ENCODE assay signal across 8 cellular contexts in the genomic region with DNA sequence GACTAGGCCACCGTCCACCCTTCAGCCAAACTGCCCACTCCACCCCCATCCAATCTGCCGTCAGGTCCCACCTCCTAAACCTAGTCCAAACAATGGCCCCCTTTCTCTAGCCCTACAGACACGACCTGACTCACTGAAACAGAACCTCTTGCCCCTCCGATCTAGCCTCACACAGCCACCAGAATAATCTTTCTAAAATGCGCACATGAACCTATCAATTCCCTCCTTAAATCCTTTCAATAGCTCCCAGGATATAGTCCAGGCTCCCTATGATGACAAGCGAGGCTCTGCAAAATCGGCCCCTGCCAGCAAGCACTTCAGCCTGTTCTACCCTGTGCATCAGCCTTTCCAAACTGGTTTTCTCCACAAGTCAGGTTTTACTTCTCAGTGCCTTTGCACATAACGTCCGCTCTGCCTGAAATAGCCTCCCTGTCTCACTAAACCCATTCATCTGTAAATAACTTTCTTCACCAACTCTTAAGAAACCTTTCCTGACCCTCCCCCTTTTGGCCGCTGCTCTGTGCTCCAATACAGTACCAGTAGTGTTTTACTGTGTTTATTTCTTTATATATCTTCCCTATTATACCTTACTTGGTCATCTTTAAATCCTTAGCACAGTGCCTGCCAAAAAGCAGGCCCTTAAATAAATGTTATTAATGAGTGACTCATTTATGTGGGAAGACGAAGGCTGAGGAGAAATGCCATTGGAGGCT. TPM values are rescaled to one million over a fixed set of nuclear protein-coding genes. Genes with fewer than 3 reads are reported as not detected.
DNase-seq lines count a peak whose midpoint lies in the region; ATAC-seq, FAIRE-seq and TF ChIP-seq lines count a peak whose summit lies in the region.

No MANE protein-coding gene starts in this region.

- peaks cover 7% of the 10 kb centered on the region for H3K23me2 ChIP-seq in H1 (ENCODE audit: low read depth, low read length)

- H3K9me3 Mint-ChIP-seq in CD4-positive, alpha-beta T cell, result no peaks in the 10 kb centered on the region
- no peaks in the 10 kb centered on the region for H3K9me3 Mint-ChIP-seq in naive thymus-derived CD8-positive, alpha-beta T cell

- H3K9me3 ChIP-seq in CD4-positive, alpha-beta T cell (ENCODE audit: control insufficient read depth, low read length), result no peaks in the 10 kb centered on the region
- H3K9me3 ChIP-seq in OCI-LY7 (ENCODE audit: low read length) (no peaks in the 10 kb centered on the region), H1 (ENCODE audit: insufficient read depth in 2 of 2, low read depth in 1 of 2, low read length in 1 of 2) (no peaks in the 10 kb centered on the region)

- peak overlapping the region; percentile 84 for H4K91ac ChIP-seq in H1 (replicated peaks; ENCODE audit: insufficient read length, low read length)

- peak overlapping the region; percentile 20 for H3K56ac ChIP-seq in H1 (replicated peaks; ENCODE audit: insufficient read length, low read depth, low read length)

- 26% methylated on average over 11 of the region's 11 CpGs; no CpG with 5 or more reads in 1 of the 2 experiments for WGBS in H1 (ENCODE audit: extremely low coverage in 1 of 2, insufficient coverage in 1 of 2, insufficient read length in 1 of 2, insufficient replicate concordance in 2 of 2, low coverage in 1 of 2, low lambda C conversion rate in 2 of 2, missing lambda C conversion rate in 1 of 2), 2 experiments

- H2AFZ ChIP-seq in OCI-LY7 (ENCODE audit: low read length), result peak overlapping the region; percentile 46
- peak overlapping the region; percentile 56; the same call in 1 of the 2 replicates for H2AFZ ChIP-seq in H1 (ENCODE audit: low read length)

- H2BK20ac ChIP-seq in H1 (ENCODE audit: low read length), result peak overlapping the region; percentile 74; the same call in 1 of the 2 replicates

- no peaks in the 10 kb centered on the region for H3K27me3 Mint-ChIP-seq in CD4-positive, alpha-beta T cell
- H3K27me3 Mint-ChIP-seq in naive thymus-derived CD8-positive, alpha-beta T cell, result no peaks in the 10 kb centered on the region

- no peak overlapping the region for H2AK5ac ChIP-seq in H1 (ENCODE audit: low read depth, low read length)

- no peak for TF ChIP-seq EP300 in H1 (IDR thresholded peaks at IDR 0.05; ENCODE audit: borderline replicate concordance in 1 of 2, low read depth in 2 of 2, low read length in 2 of 2)

- H3K36me3 ChIP-seq in OCI-LY7 (ENCODE audit: insufficient read depth, low read length), result no peaks in the 10 kb centered on the region
- no peaks in the 10 kb centered on the region for H3K36me3 ChIP-seq in H1 (ENCODE audit: control insufficient read depth in 2 of 4, insufficient read depth in 4 of 4, low read length in 3 of 4)

- no peaks in the 10 kb centered on the region for H3K27me3 ChIP-seq in CD4-positive, alpha-beta T cell (ENCODE audit: control insufficient read depth, insufficient read depth, low read length)
- peaks cover 0 to 5% (median 0%) of the 10 kb centered on the region in 4 experiments; a peak in 2 of 7 replicates for H3K27me3 ChIP-seq in H1 (replicated peaks in 1 of 4; ENCODE audit: control insufficient read depth in 3 of 4, extremely low read depth in 1 of 4, insufficient read depth in 3 of 4, low read length in 3 of 4)

- H2BK12ac ChIP-seq in H1 (ENCODE audit: low read depth, low read length), result peak overlapping the region; percentile 65; the same call in 1 of the 2 replicates

- H3K4me1 ChIP-seq in OCI-LY7 (ENCODE audit: insufficient read depth, low read length, poor library complexity, severe bottlenecking) (peaks cover 16% of the 10 kb centered on the region), H1 (replicated peaks in 1 of 4; ENCODE audit: control insufficient read depth in 3 of 4, insufficient read depth in 4 of 4, low read length in 3 of 4) (peaks cover 4 to 15% (median 9%) of the 10 kb centered on the region in 4 experiments; a peak in 6 of 7 replicates)

- H4K20me1 ChIP-seq in OCI-LY7 (ENCODE audit: insufficient read depth, low read length) (no peaks in the 10 kb centered on the region), H1 (replicated peaks in 1 of 2; ENCODE audit: control insufficient read depth in 1 of 2, insufficient read depth in 2 of 2, low read length in 2 of 2) (no peaks in the 10 kb centered on the region)

- H3K4me3 Mint-ChIP-seq in CD4-positive, alpha-beta T cell, result peak overlapping the region; percentile 68
- peak overlapping the region; percentile 44 to 87 (median 82) for H3K4me3 Mint-ChIP-seq in naive thymus-derived CD8-positive, alpha-beta T cell

- DNase-seq in CD4-positive, alpha-beta T cell, result no peak
- DNase-seq in OCI-LY7 (ENCODE audit: low spot score), result peak; percentile 36
- DNase-seq in H1 (ENCODE audit: low read depth in 1 of 2, low spot score in 2 of 2), result no peak
- no peak for DNase-seq in naive thymus-derived CD8-positive, alpha-beta T cell
- no peak for DNase-seq in mucosa of gallbladder (ENCODE audit: low spot score)
- no peak for DNase-seq in NCI-H1694 treated with DMSO at 0.1 percent for 48 hours (lab: John Stamatoyannopoulos, UW)

- H2BK120ac ChIP-seq in H1 (replicated peaks; ENCODE audit: low read depth, low read length), result peak overlapping the region; percentile 12

- no peaks in the 10 kb centered on the region for H3K9me2 ChIP-seq in OCI-LY7 (ENCODE audit: insufficient read depth, low read length)

- peak overlapping the region; percentile 55 for H3K27ac ChIP-seq in CD4-positive, alpha-beta T cell (ENCODE audit: low read depth, low read length)
- H3K27ac ChIP-seq in OCI-LY7 (ENCODE audit: low read depth, low read length, poor library complexity, severe bottlenecking), result peak overlapping the region; percentile 49
- peak overlapping the region; percentile 93 for H3K27ac ChIP-seq in H1 (ENCODE audit: low read depth, low read length)

- H4K5ac ChIP-seq in H1 (ENCODE audit: insufficient read length, low read depth, low read length), result peak overlapping the region; percentile 63

- no peak overlapping the region for H3K23ac ChIP-seq in H1 (ENCODE audit: insufficient read length)

- TF ChIP-seq CTCF in CD4-positive, alpha-beta T cell (IDR thresholded peaks at IDR 0.05), result no peak
- TF ChIP-seq CTCF in OCI-LY7 (conservative IDR thresholded peaks at IDR 0.05; ENCODE audit: low read length) (no peak), H1 (IDR thresholded peaks at IDR 0.05; ENCODE audit: control extremely low read depth in 1 of 3, insufficient read depth in 1 of 3, low read depth in 1 of 3, low read length in 3 of 3) (no peak)

- no peak; a peak in 1 of 4 replicates for TF ChIP-seq RAD21 in H1 (IDR thresholded peaks at IDR 0.05 in 1 of 2, conservative IDR thresholded peaks at IDR 0.05 in 1 of 2; ENCODE audit: low read depth in 2 of 2, low read length in 2 of 2)

- H3K4me3 ChIP-seq in OCI-LY7 (ENCODE audit: low read depth, low read length, poor library complexity, severe bottlenecking) (peak overlapping the region; percentile 64), H1 (ENCODE audit: extremely low read depth in 1 of 4, insufficient read depth in 2 of 4, low read depth in 3 of 4, low read length in 4 of 4) (peak overlapping the region; percentile 68 to 74 (median 71))

- POLR2A ChIA-PET in CD4-positive, alpha-beta T cell (lab: Charles Lee), result no interaction called here
- POLR2A ChIA-PET in OCI-LY7 (lab: Charles Lee) (interaction anchor here (0.6 to 1.3 kb wide), 3 partner anchors 9 to 1599 kb away, joined by 3 to 5 read pairs (median 3); partner anchors contain the start of gene CDC20), H1 (lab: Charles Lee; ENCODE audit: partially characterized antibody) (interaction anchor here (1.2 to 4.0 kb wide), 5 partner anchors 8 to 74 kb away, joined by 4 to 37 read pairs (median 5); partner anchors contain the start of genes C1orf210, CDC20, MED8 and SZT2)
- POLR2A ChIA-PET in naive thymus-derived CD8-positive, alpha-beta T cell (lab: Charles Lee), result no interaction called here

- intact Hi-C loops in CD4-positive, alpha-beta T cell (cut with DNase I, micrococcal nuclease), result loop anchor here in 1 of 2 experiments (10.0 kb wide), 3 partner anchors 505 to 625 kb away; partner anchors contain the start of genes ATP6V0B, B4GALT2, C1orf50 and DPH2
- intact Hi-C loops in OCI-LY7 (cut with micrococcal nuclease; ENCODE audit: unreplicated experiment), result no loop called here

- H3K4me2 ChIP-seq in OCI-LY7 (ENCODE audit: low read length) (peak overlapping the region; percentile 72), H1 (ENCODE audit: insufficient read depth in 1 of 2, low read depth in 2 of 2, low read length in 2 of 2) (peak overlapping the region; percentile 83 to 94)

- H3K36me3 Mint-ChIP-seq in CD4-positive, alpha-beta T cell (ENCODE audit: low read depth), result no peaks in the 10 kb centered on the region
- no peaks in the 10 kb centered on the region for H3K36me3 Mint-ChIP-seq in naive thymus-derived CD8-positive, alpha-beta T cell

- no peak overlapping the region for H3K14ac ChIP-seq in H1 (ENCODE audit: insufficient read length)

- no peak overlapping the region for H2BK15ac ChIP-seq in H1 (ENCODE audit: low read length)

- H4K8ac ChIP-seq in H1 (ENCODE audit: extremely low read depth, insufficient read depth, low read length), result peak overlapping the region; percentile 97; the same call in 1 of the 2 replicates

- CTCF ChIA-PET in CD4-positive, alpha-beta T cell (lab: Charles Lee), result no interaction called here
- CTCF ChIA-PET in OCI-LY7 (lab: Charles Lee; ENCODE audit: unreplicated experiment), result no interaction called here
- CTCF ChIA-PET in H1 (lab: Charles Lee; ENCODE audit: partially characterized antibody), result interaction anchor here (0.6 to 1.6 kb wide), 4 partner anchors 10 to 21 kb away, joined by 3 to 4 read pairs (median 3); no protein-coding TSS in a partner anchor

- peak overlapping the region; percentile 97 for H2BK5ac ChIP-seq in H1 (ENCODE audit: low read depth, low read length)

- no peaks in the 10 kb centered on the region for H3K79me2 ChIP-seq in OCI-LY7 (ENCODE audit: insufficient read depth, low read depth, low read length)
- no peaks in the 10 kb centered on the region for H3K79me2 ChIP-seq in H1 (ENCODE audit: control insufficient read depth in 1 of 2, insufficient read depth in 2 of 2, low read length in 2 of 2)

- H3K18ac ChIP-seq in H1 (ENCODE audit: extremely low read depth, low read length), result peak overlapping the region; percentile 64; the same call in 1 of the 2 replicates

- peak; percentile 13 for FAIRE-seq in H1 (lab: Jason Lieb, UNC)

- BruUV-seq in OCI-LY7 (replicated peaks; lab: Mats Ljungman, UMichigan), result no TSS peak

- H3K27ac Mint-ChIP-seq in CD4-positive, alpha-beta T cell, result peak overlapping the region; percentile 89
- H3K27ac Mint-ChIP-seq in naive thymus-derived CD8-positive, alpha-beta T cell, result peak overlapping the region; percentile 66 to 98 (median 94)

- no peak overlapping the region for H3K4ac ChIP-seq in H1 (replicated peaks; ENCODE audit: insufficient read length, low read depth, low read length)

- no peaks in the 10 kb centered on the region for H3K79me1 ChIP-seq in H1 (ENCODE audit: low read depth, low read length)

- TF ChIP-seq POLR2A in H1 (IDR thresholded peaks at IDR 0.05; ENCODE audit: control extremely low read depth in 1 of 2, low read depth in 2 of 2, low read length in 2 of 2), result peak in 1 of 2 experiments; percentile 29; a peak in 2 of 3 replicates

- H3K9ac ChIP-seq in H1 (replicated peaks in 1 of 4; ENCODE audit: extremely low read depth in 1 of 4, low read depth in 3 of 4, low read length in 3 of 4), result peak overlapping the region in 3 of 4 experiments; percentile 79 to 91 (median 88); a peak in 6 of 7 replicates

- peaks cover 22% of the 10 kb centered on the region for H3K4me1 Mint-ChIP-seq in CD4-positive, alpha-beta T cell (ENCODE audit: low read depth)
- H3K4me1 Mint-ChIP-seq in naive thymus-derived CD8-positive, alpha-beta T cell, result peaks cover 6 to 15% (median 12%) of the 10 kb centered on the region in 4 donors

- ATAC-seq in CD4-positive, alpha-beta T cell (ENCODE audit: poor library complexity), result peak; percentile 5
- ATAC-seq in naive thymus-derived CD8-positive, alpha-beta T cell, result peak in 1 of 2 donors; percentile 3
- no peak for ATAC-seq in HG02885 (IDR thresholded peaks at IDR 0.05; ENCODE audit: poor library complexity, unreplicated experiment)
- no peak for ATAC-seq in GM18867 (IDR thresholded peaks at IDR 0.05; ENCODE audit: unreplicated experiment)

RNA-seq across cellular contexts. Expression of gene CDC20, which starts 9.0 kb away (rescaled TPM):
- total RNA-seq in CD4-positive, alpha-beta T cell, result 1 to 10 TPM; 1.1 to 1.8 TPM
- total RNA-seq in OCI-LY7 (2014; rRNA removed; shearing (Covaris generic)), result 153 and 174 TPM in 2 replicates
- total RNA-seq in OCI-LY7 (2022), result 209 and 223 TPM in 2 replicates
- total RNA-seq in H1 (2021; fragmentation: NEBNext Ultra II Directional; extraction: Animal tissue kit (Norgen Biotek cat#: 25700)), result 221 and 252 TPM in 2 replicates
- polyA plus RNA-seq in H1 (2011; rRNA removed), result 214 and 350 TPM in 2 replicates
- polyA plus RNA-seq in H1 (2011; cell fraction: cytosol; rRNA removed), result 234 TPM
- polyA plus RNA-seq in H1 (2011; cell fraction: nucleus; rRNA removed), result 399 TPM
- 231 to 283 TPM (median 258 TPM) in 4 replicates for polyA plus RNA-seq in H1 (2012, experiment 1 of 2)
- polyA plus RNA-seq in H1 (2012, experiment 2 of 2), result 321 TPM
- polyA plus RNA-seq in H1 (2013, experiment 1 of 2), result 136 TPM
- polyA plus RNA-seq in H1 (2013, experiment 2 of 2), result 131 TPM
- polyA minus RNA-seq in H1 (2011; rRNA and poly(A)+ RNA removed), result 219 and 368 TPM in 2 replicates
- 160 TPM for polyA minus RNA-seq in H1 (2011; cell fraction: cytosol; rRNA and poly(A)+ RNA removed)
- polyA minus RNA-seq in H1 (2011; cell fraction: nucleus; rRNA and poly(A)+ RNA removed), result 98.7 TPM
- total RNA-seq in naive thymus-derived CD8-positive, alpha-beta T cell, result under 1 TPM; 0.39 to 0.77 TPM
- under 1 TPM in 1 of 3 donors, not detected in 2; 0.59 TPM for polyA plus RNA-seq in naive thymus-derived CD8-positive, alpha-beta T cell
- 5.1 TPM for total RNA-seq in mucosa of gallbladder

RNA-seq across cellular contexts. Expression of gene MPL, which starts 12.1 kb away (rescaled TPM):
- total RNA-seq in CD4-positive, alpha-beta T cell, result not detected
- total RNA-seq in OCI-LY7 (2014; rRNA removed; shearing (Covaris generic)), result not detected in 2 replicates
- total RNA-seq in OCI-LY7 (2022) (not detected in 2 replicates), mucosa of gallbladder (not detected)
- not detected in 2 replicates for total RNA-seq in H1 (2021; fragmentation: NEBNext Ultra II Directional; extraction: Animal tissue kit (Norgen Biotek cat#: 25700))
- 0.08 and 0.11 TPM in 2 replicates for polyA plus RNA-seq in H1 (2011; rRNA removed)
- not detected for polyA plus RNA-seq in H1 (2011; cell fraction: cytosol; rRNA removed)
- 0.07 TPM for polyA plus RNA-seq in H1 (2011; cell fraction: nucleus; rRNA removed)
- 0.27 to 0.55 TPM (median 0.43 TPM) in 3 of 4 replicates, not detected in the other for polyA plus RNA-seq in H1 (2012, experiment 1 of 2)
- not detected for polyA plus RNA-seq in H1 (2012, experiment 2 of 2)
- 0.04 TPM for polyA plus RNA-seq in H1 (2013, experiment 1 of 2)
- polyA plus RNA-seq in H1 (2013, experiment 2 of 2), result 0.09 TPM
- polyA minus RNA-seq in H1 (2011; rRNA and poly(A)+ RNA removed), result 0.15 TPM in 1 of 2 replicates, not detected in the other
- not detected for polyA minus RNA-seq in H1 (2011; cell fraction: cytosol; rRNA and poly(A)+ RNA removed)
- polyA minus RNA-seq in H1 (2011; cell fraction: nucleus; rRNA and poly(A)+ RNA removed), result not detected
- total RNA-seq in naive thymus-derived CD8-positive, alpha-beta T cell, result not detected
- not detected for polyA plus RNA-seq in naive thymus-derived CD8-positive, alpha-beta T cell

RNA-seq across cellular contexts. Expression of gene ELOVL1, which starts 18.1 kb away (rescaled TPM):
- total RNA-seq in CD4-positive, alpha-beta T cell, result 10 to 100 TPM; 28.7 to 31.2 TPM
- total RNA-seq in OCI-LY7 (2014; rRNA removed; shearing (Covaris generic)), result 24.4 and 35.9 TPM in 2 replicates
- 38.2 and 43.9 TPM in 2 replicates for total RNA-seq in OCI-LY7 (2022)
- total RNA-seq in H1 (2021; fragmentation: NEBNext Ultra II Directional; extraction: Animal tissue kit (Norgen Biotek cat#: 25700)), result 28.5 and 29.1 TPM in 2 replicates
- 58.2 and 68.1 TPM in 2 replicates for polyA plus RNA-seq in H1 (2011; rRNA removed)
- 51.4 TPM for polyA plus RNA-seq in H1 (2011; cell fraction: cytosol; rRNA removed)
- polyA plus RNA-seq in H1 (2011; cell fraction: nucleus; rRNA removed), result 64.0 TPM
- polyA plus RNA-seq in H1 (2012, experiment 1 of 2), result 31.0 to 38.0 TPM (median 34.5 TPM) in 4 replicates
- 57.9 TPM for polyA plus RNA-seq in H1 (2012, experiment 2 of 2)
- 45.0 TPM for polyA plus RNA-seq in H1 (2013, experiment 1 of 2)
- 50.2 TPM for polyA plus RNA-seq in H1 (2013, experiment 2 of 2)
- 35.7 and 45.3 TPM in 2 replicates for polyA minus RNA-seq in H1 (2011; rRNA and poly(A)+ RNA removed)
- 11.2 TPM for polyA minus RNA-seq in H1 (2011; cell fraction: cytosol; rRNA and poly(A)+ RNA removed)
- polyA minus RNA-seq in H1 (2011; cell fraction: nucleus; rRNA and poly(A)+ RNA removed), result 12.0 TPM
- 10 to 100 TPM; 30.3 to 30.8 TPM for total RNA-seq in naive thymus-derived CD8-positive, alpha-beta T cell
- polyA plus RNA-seq in naive thymus-derived CD8-positive, alpha-beta T cell, result 10 to 100 TPM; 39.8 to 49.4 (median 45.4) TPM
- total RNA-seq in mucosa of gallbladder, result 141 TPM

RNA-seq across cellular contexts. Expression of gene MED8, which starts 39.9 kb away (rescaled TPM):
- total RNA-seq in CD4-positive, alpha-beta T cell, result 10 to 100 TPM; 14.8 to 17.6 TPM
- 37.6 and 38.8 TPM in 2 replicates for total RNA-seq in OCI-LY7 (2014; rRNA removed; shearing (Covaris generic))
- total RNA-seq in OCI-LY7 (2022), result 37.8 and 38.4 TPM in 2 replicates
- total RNA-seq in H1 (2021; fragmentation: NEBNext Ultra II Directional; extraction: Animal tissue kit (Norgen Biotek cat#: 25700)), result 19.5 and 20.6 TPM in 2 replicates
- 6.7 and 7.0 TPM in 2 replicates for polyA plus RNA-seq in H1 (2011; rRNA removed)
- polyA plus RNA-seq in H1 (2011; cell fraction: cytosol; rRNA removed), result 9.7 TPM
- polyA plus RNA-seq in H1 (2011; cell fraction: nucleus; rRNA removed), result 13.6 TPM
- polyA plus RNA-seq in H1 (2012, experiment 1 of 2), result 19.8 to 23.8 TPM (median 22.3 TPM) in 4 replicates
- polyA plus RNA-seq in H1 (2012, experiment 2 of 2), result 8.5 TPM
- 12.8 TPM for polyA plus RNA-seq in H1 (2013, experiment 1 of 2)
- 14.3 TPM for polyA plus RNA-seq in H1 (2013, experiment 2 of 2)
- polyA minus RNA-seq in H1 (2011; rRNA and poly(A)+ RNA removed), result 5.1 and 9.8 TPM in 2 replicates
- polyA minus RNA-seq in H1 (2011; cell fraction: cytosol; rRNA and poly(A)+ RNA removed), result 5.2 TPM
- 13.1 TPM for polyA minus RNA-seq in H1 (2011; cell fraction: nucleus; rRNA and poly(A)+ RNA removed)
- total RNA-seq in naive thymus-derived CD8-positive, alpha-beta T cell, result 10 to 100 TPM; 28.5 to 29.8 TPM
- 10 to 100 TPM; 16.8 to 34.7 (median 30.6) TPM for polyA plus RNA-seq in naive thymus-derived CD8-positive, alpha-beta T cell
- total RNA-seq in mucosa of gallbladder, result 37.7 TPM

RNA-seq across cellular contexts. Expression of gene SZT2, which starts 39.9 kb away (rescaled TPM):
- total RNA-seq in CD4-positive, alpha-beta T cell, result 10 to 100 TPM; 69.7 to 72.5 TPM
- total RNA-seq in OCI-LY7 (2014; rRNA removed; shearing (Covaris generic)), result 25.2 and 33.7 TPM in 2 replicates
- total RNA-seq in OCI-LY7 (2022), result 79.4 and 79.8 TPM in 2 replicates
- total RNA-seq in H1 (2021; fragmentation: NEBNext Ultra II Directional; extraction: Animal tissue kit (Norgen Biotek cat#: 25700)), result 12.9 and 13.8 TPM in 2 replicates
- 4.7 and 8.0 TPM in 2 replicates for polyA plus RNA-seq in H1 (2011; rRNA removed)
- polyA plus RNA-seq in H1 (2011; cell fraction: cytosol; rRNA removed), result 3.8 TPM
- polyA plus RNA-seq in H1 (2011; cell fraction: nucleus; rRNA removed), result 35.9 TPM
- polyA plus RNA-seq in H1 (2012, experiment 1 of 2), result 6.5 to 8.1 TPM (median 6.7 TPM) in 4 replicates
- polyA plus RNA-seq in H1 (2012, experiment 2 of 2), result 13.4 TPM
- polyA plus RNA-seq in H1 (2013, experiment 1 of 2), result 5.2 TPM
- 3.5 TPM for polyA plus RNA-seq in H1 (2013, experiment 2 of 2)
- 30.2 and 31.0 TPM in 2 replicates for polyA minus RNA-seq in H1 (2011; rRNA and poly(A)+ RNA removed)
- 6.6 TPM for polyA minus RNA-seq in H1 (2011; cell fraction: cytosol; rRNA and poly(A)+ RNA removed)
- polyA minus RNA-seq in H1 (2011; cell fraction: nucleus; rRNA and poly(A)+ RNA removed), result 40.9 TPM
- 100 to 1,000 TPM; 133 to 138 TPM for total RNA-seq in naive thymus-derived CD8-positive, alpha-beta T cell
- 1 to 10 TPM; 2.1 to 7.9 (median 4.9) TPM for polyA plus RNA-seq in naive thymus-derived CD8-positive, alpha-beta T cell
- 59.3 TPM for total RNA-seq in mucosa of gallbladder

Comparison
In these comparisons a context has a peak if more than half of its experiments do, and no peak if none do; other contexts are left out.
1. RNA of gene CDC20, which starts 9.0 kb away (total RNA-seq): 221 to 252 TPM in H1 and 153 to 223 TPM in OCI-LY7; 5.1 TPM in mucosa of gallbladder (single experiment), 1.1 to 1.8 TPM in CD4-positive, alpha-beta T cell and 0.39 to 0.77 TPM in naive thymus-derived CD8-positive, alpha-beta T cell; every median in the first group is over 10 times any median in the second.
2. POLR2A ChIA-PET loops: an anchor here in OCI-LY7 (0.6 to 1.3 kb wide) and H1 (1.2 to 4.0 kb wide); none called in CD4-positive, alpha-beta T cell and naive thymus-derived CD8-positive, alpha-beta T cell.
3. Peak in every context shown above with its lines, with median percentiles within 50 percentile points of each other: H3K27ac ChIP-seq.